Comparison of ENCODE assay signal across 18 cellular contexts in genomic region chr1:91148641-91149069, GRCh38.
DNase-seq lines count a peak whose midpoint lies in the region; FAIRE-seq and TF ChIP-seq lines count a peak whose summit lies in the region.
"Had no signal": no experiment of that assay in that cellular context is flagged by ENCODE, and none has a peak within 500 bp of the region (broad histone marks: within the 10 kb centered on the region; RNA-seq: fewer than 3 reads in every experiment).

No MANE protein-coding gene starts in this region.

- no peak overlapping the region for H3K27ac Mint-ChIP-seq in Caco-2 (ENCODE audit: unreplicated experiment)
- H3K27ac Mint-ChIP-seq: activated CD8-positive, alpha-beta T cell treated with anti-CD3 and anti-CD28 coated beads for 36 hours; activated naive CD4-positive, alpha-beta T cell treated with anti-CD3 and anti-CD28 coated beads, Interleukin-2, amount 10 ng/mL, durations not matched to agents 7 days and 5 days; memory B cell had no signal

- no peak overlapping the region for H3K9ac ChIP-seq in subcutaneous abdominal adipose tissue (ENCODE audit: low read length in 5 of 5)

- CTCF ChIA-PET in Caco-2 (lab: Charles Lee): no interaction called here

- H3K27me3 ChIP-seq in bronchial epithelial cell (ENCODE audit: control insufficient read depth, insufficient read depth, low read length): no peaks in the 10 kb centered on the region
- no peaks in the 10 kb centered on the region for H3K27me3 ChIP-seq in subcutaneous abdominal adipose tissue (ENCODE audit: control insufficient read depth in 5 of 5, insufficient read depth in 4 of 5, low read length in 5 of 5)
- no peaks in the 10 kb centered on the region for H3K27me3 ChIP-seq in brain microvascular endothelial cell (replicated peaks)
- H3K27me3 ChIP-seq in Caco-2 (replicated peaks; ENCODE audit: control insufficient read depth, insufficient read depth, low read length): no peaks in the 10 kb centered on the region

- H3K27ac ChIP-seq in subcutaneous abdominal adipose tissue (ENCODE audit: low read depth, low read length) (no peak overlapping the region), brain microvascular endothelial cell (no peak overlapping the region)

- TF ChIP-seq CTCF in bronchial epithelial cell (IDR thresholded peaks at IDR 0.05; ENCODE audit: insufficient read depth, low read length, severe bottlenecking) (no peak), brain microvascular endothelial cell (IDR thresholded peaks at IDR 0.05; ENCODE audit: low read depth, low read length, missing control alignments) (no peak), Caco-2 (IDR thresholded peaks at IDR 0.05; ENCODE audit: insufficient read depth in 1 of 2, low read depth in 1 of 2, low read length in 1 of 2, severe bottlenecking in 1 of 2, unreplicated experiment in 1 of 2) (no peak)

- no peaks in the 10 kb centered on the region for H3K9me3 ChIP-seq in subcutaneous abdominal adipose tissue (ENCODE audit: control insufficient read depth in 5 of 5, low read length in 5 of 5)
- H3K9me3 ChIP-seq in Caco-2: no peaks in the 10 kb centered on the region

- H3K4me3 ChIP-seq in bronchial epithelial cell (ENCODE audit: low read depth, low read length) (no peak overlapping the region), subcutaneous abdominal adipose tissue (ENCODE audit: low read depth in 1 of 5, low read length in 5 of 5) (peak overlapping the region in 3 of 5 donors; percentile 11 to 35 (median 14)), brain microvascular endothelial cell (ENCODE audit: low read depth, low read length) (no peak overlapping the region), Caco-2 (ENCODE audit: low read depth, low read length) (no peak overlapping the region)

- peaks cover 3% of the 10 kb centered on the region for H3K27me3 Mint-ChIP-seq in Caco-2 (ENCODE audit: insufficient read depth, unreplicated experiment)

- FAIRE-seq in bronchial epithelial cell (lab: Jason Lieb, UNC): no peak
- FAIRE-seq: GM12892, RCC 7860 had no signal

- intact Hi-C loops in Caco-2 (cut with micrococcal nuclease; ENCODE audit: unreplicated experiment): no loop called here

- no peaks in the 10 kb centered on the region for H3K9me3 Mint-ChIP-seq in Caco-2 (ENCODE audit: unreplicated experiment)
- H3K9me3 Mint-ChIP-seq: activated CD8-positive, alpha-beta T cell treated with anti-CD3 and anti-CD28 coated beads for 36 hours; activated naive CD4-positive, alpha-beta T cell treated with anti-CD3 and anti-CD28 coated beads, Interleukin-2, amount 10 ng/mL, durations not matched to agents 7 days and 5 days; memory B cell had no signal

- no peaks in the 10 kb centered on the region for H3K36me3 Mint-ChIP-seq in Caco-2 (ENCODE audit: insufficient read depth, unreplicated experiment)
- H3K36me3 Mint-ChIP-seq: activated naive CD4-positive, alpha-beta T cell treated with anti-CD3 and anti-CD28 coated beads, Interleukin-2, amount 10 ng/mL, durations not matched to agents 7 days and 5 days; memory B cell had no signal

- in situ Hi-C loops in brain microvascular endothelial cell (cut with HindIII; ENCODE audit: low pct_ligation_motif_present, low sequenced_read_pairs): no loop called here

- no TSS peak for BruUV-seq in Caco-2 (replicated peaks; lab: Mats Ljungman, UMichigan)

- H3K4me1 ChIP-seq in subcutaneous abdominal adipose tissue (ENCODE audit: control insufficient read depth in 5 of 5, insufficient read depth in 5 of 5, low read length in 5 of 5): peaks cover 0 to 8% (median 5%) of the 10 kb centered on the region in 5 donors
- no peaks in the 10 kb centered on the region for H3K4me1 ChIP-seq in Caco-2

- no peaks in the 10 kb centered on the region for H3K4me1 Mint-ChIP-seq in Caco-2 (ENCODE audit: low read depth, unreplicated experiment)
- H3K4me1 Mint-ChIP-seq: activated naive CD4-positive, alpha-beta T cell treated with anti-CD3 and anti-CD28 coated beads, Interleukin-2, amount 10 ng/mL, durations not matched to agents 7 days and 5 days; memory B cell had no signal

- H3K4me3 Mint-ChIP-seq in Caco-2 (ENCODE audit: unreplicated experiment): no peak overlapping the region
- H3K4me3 Mint-ChIP-seq: activated CD8-positive, alpha-beta T cell treated with anti-CD3 and anti-CD28 coated beads for 36 hours; activated naive CD4-positive, alpha-beta T cell treated with anti-CD3 and anti-CD28 coated beads, Interleukin-2, amount 10 ng/mL, durations not matched to agents 7 days and 5 days; memory B cell had no signal

- POLR2A ChIA-PET in Caco-2 (lab: Charles Lee): no interaction called here

- no peaks in the 10 kb centered on the region for H3K36me3 ChIP-seq in bronchial epithelial cell (ENCODE audit: control insufficient read depth, insufficient read depth, low read length)
- H3K36me3 ChIP-seq in subcutaneous abdominal adipose tissue (ENCODE audit: control insufficient read depth in 5 of 5, insufficient read depth in 5 of 5, low read length in 5 of 5): no peaks in the 10 kb centered on the region
- H3K36me3 ChIP-seq in brain microvascular endothelial cell (replicated peaks): no peaks in the 10 kb centered on the region
- H3K36me3 ChIP-seq in Caco-2 (ENCODE audit: control insufficient read depth, insufficient read depth, low read length): no peaks in the 10 kb centered on the region

- peak; percentile 18 for DNase-seq in NCI-H82 (lab: John Stamatoyannopoulos, UW)
- DNase-seq in NCI-H82 treated with DMSO at 0.1 percent for 48 hours (lab: John Stamatoyannopoulos, UW; ENCODE audit: unreplicated experiment): no peak
- peak; percentile 6 for DNase-seq in NAMALWA (ENCODE audit: low spot score)
- peak; percentile 2 for DNase-seq in bronchial epithelial cell (ENCODE audit: low read depth)
- DNase-seq in brain microvascular endothelial cell: no peak
- no peak for DNase-seq in Caco-2
- DNase-seq in activated T-cell treated with anti-CD3 and anti-CD28 coated beads, Interleukin-2, amount 50 U/mL, for 48 hours: no peak
- DNase-seq: activated CD8-positive, alpha-beta T cell treated with anti-CD3 and anti-CD28 coated beads for 36 hours; activated naive CD4-positive, alpha-beta T cell treated with anti-CD3 and anti-CD28 coated beads, Interleukin-2, amount 10 ng/mL, durations not matched to agents 7 days and 5 days; central memory CD4-positive, alpha-beta T cell; DMS153; NCI-H187; occipital lobe; stimulated activated CD8-positive, alpha-beta memory T cell treated with anti-CD3 and anti-CD28 coated beads, Interleukin-4, amount 100 ng/mL, for 48 hours had no signal

Comparison
In these comparisons a context has a peak if more than half of its experiments do, and no peak if none do; other contexts are left out.
1. DNase-seq: peak in NCI-H82 (single experiment), NAMALWA (single experiment) and bronchial epithelial cell (single experiment); none in NCI-H82 treated with DMSO at 0.1 percent for 48 hours (single experiment), brain microvascular endothelial cell (single experiment), Caco-2 (0 of 2) and activated T-cell treated with anti-CD3 and anti-CD28 coated beads, Interleukin-2, amount 50 U/mL, for 48 hours (0 of 2).
2. H3K4me3 ChIP-seq: peak in subcutaneous abdominal adipose tissue (3 of 5); none in bronchial epithelial cell (single experiment), brain microvascular endothelial cell (single experiment) and Caco-2 (single experiment).